ENCODE assay signal across 15 cellular contexts in the genomic region with DNA sequence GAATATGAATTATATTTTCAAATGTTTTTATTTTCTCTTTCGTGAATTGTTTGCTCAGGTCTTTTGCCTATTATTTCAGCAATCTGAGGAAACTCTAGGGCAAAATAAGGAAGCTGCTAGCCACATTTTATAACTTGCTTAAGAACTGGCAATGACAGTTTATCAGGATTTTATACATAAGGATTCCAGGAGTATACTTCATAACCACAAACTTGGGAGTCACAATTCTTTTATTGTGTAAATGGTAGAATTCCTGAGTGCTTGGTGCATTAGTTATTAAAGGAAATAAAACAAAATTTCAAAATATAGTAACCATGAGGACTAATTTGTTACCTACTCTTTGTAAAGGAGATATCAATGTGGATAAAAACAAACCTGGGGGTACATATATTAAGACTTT. TPM values are rescaled to one million over a fixed set of nuclear protein-coding genes. Genes with fewer than 3 reads are reported as not detected.
A peak's percentile ranks its signal among the peaks of the same experiment; 100 is the strongest.
DNase-seq lines count a peak whose midpoint lies in the region; ATAC-seq and TF ChIP-seq lines count a peak whose summit lies in the region.
"Had no signal": no experiment of that assay in that cellular context is flagged by ENCODE, and none has a peak within 500 bp of the region (broad histone marks: within the 10 kb centered on the region; RNA-seq: fewer than 3 reads in every experiment).

No MANE protein-coding gene starts in this region.

- no peak for TF ChIP-seq CTCF in AG09309 (IDR thresholded peaks at IDR 0.05; ENCODE audit: control insufficient read depth, insufficient read depth, low read depth, low read length, missing control alignments)
- no peak for TF ChIP-seq CTCF in brain microvascular endothelial cell (IDR thresholded peaks at IDR 0.05; ENCODE audit: low read depth, low read length, missing control alignments)
- TF ChIP-seq CTCF in omental fat pad (IDR thresholded peaks at IDR 0.05) = no peak
- no peak for TF ChIP-seq CTCF in transverse colon (IDR thresholded peaks at IDR 0.05)

- intact Hi-C loops in transverse colon (cut with DNase I; ENCODE audit: low total_unique reads) (no loop called here), Right ventricle myocardium superior (cut with DNase I) (no loop called here)

- H3K27me3 ChIP-seq in brain microvascular endothelial cell (replicated peaks) (no peaks in the 10 kb centered on the region), transverse colon (no peaks in the 10 kb centered on the region)
- H3K27me3 ChIP-seq: upper lobe of right lung had no signal

- in situ Hi-C loops in brain microvascular endothelial cell (cut with HindIII; ENCODE audit: low pct_ligation_motif_present, low sequenced_read_pairs) = no loop called here
- in situ Hi-C loops in transverse colon (cut with MboI; ENCODE audit: low pct_ligation_motif_present in 1 of 4, low pct_unique_long_range_greater_than_20kb in 1 of 4, low sequenced_read_pairs in 3 of 4) = no loop called here

- peak overlapping the region; percentile 76 for H3K27ac ChIP-seq in brain microvascular endothelial cell
- H3K27ac ChIP-seq in transverse colon = no peak overlapping the region
- H3K27ac ChIP-seq: upper lobe of right lung had no signal

- H3K9me3 ChIP-seq in transverse colon = no peaks in the 10 kb centered on the region
- H3K9me3 ChIP-seq: upper lobe of right lung had no signal

- WGBS in transverse colon (ENCODE audit: low coverage in 1 of 2), 2 donors = 81 to 100% methylated on average over 1 of the region's 1 CpG

- H3K4me3 ChIP-seq in AG09309 (ENCODE audit: control insufficient read depth, low read depth, low read length) (no peak overlapping the region), brain microvascular endothelial cell (ENCODE audit: low read depth, low read length) (no peak overlapping the region), transverse colon (no peak overlapping the region)
- H3K4me3 ChIP-seq: upper lobe of right lung had no signal

- no peaks in the 10 kb centered on the region for H3K36me3 ChIP-seq in brain microvascular endothelial cell (replicated peaks)
- H3K36me3 ChIP-seq in transverse colon = no peaks in the 10 kb centered on the region
- H3K36me3 ChIP-seq: upper lobe of right lung had no signal

- DNase-seq in AG09309 (ENCODE audit: low read depth) (peak; percentile 79), LHCN-M2 (ENCODE audit: low read depth) (peak; percentile 90), brain microvascular endothelial cell (no peak), iris pigment epithelial cell (ENCODE audit: low read depth) (peak; percentile 86), NAMALWA (ENCODE audit: low spot score) (no peak), omental fat pad (ENCODE audit: low spot score) (no peak), transverse colon (no peak), Right ventricle myocardium superior (no peak)
- DNase-seq: activated gamma-delta T cell, glutamatergic neuron, NCI-H1105, NCI-H345, nucleus accumbens, SW 1271, upper lobe of right lung had no signal

- no peak for TF ChIP-seq POLR2A in transverse colon (IDR thresholded peaks at IDR 0.05)

- no peak for TF ChIP-seq EP300 in transverse colon (IDR thresholded peaks at IDR 0.05; ENCODE audit: low read depth)

- H3K4me1 ChIP-seq in transverse colon = no peaks in the 10 kb centered on the region
- H3K4me1 ChIP-seq: upper lobe of right lung had no signal

- ATAC-seq in omental fat pad (ENCODE audit: low FRiP score) (no peak), Right ventricle myocardium superior (ENCODE audit: poor library complexity) (no peak)

RNA-seq across cellular contexts. Expression of gene PALLD, which starts 54.4 kb away (rescaled TPM):
- 143 and 176 TPM in 2 replicates for total RNA-seq in LHCN-M2 (2014; rRNA removed)
- 406 TPM for polyA plus RNA-seq in LHCN-M2 (2012)
- total RNA-seq in omental fat pad = 100 to 1,000 TPM in 1 of 4 donors, 10 to 100 TPM in 3; 58.5 to 164 (median 84.2) TPM
- 100 to 1,000 TPM; 230 to 309 (median 278) TPM for total RNA-seq in transverse colon
- 979 TPM for total RNA-seq in Right ventricle myocardium superior

Comparison
In these comparisons a context has a peak if more than half of its experiments do, and no peak if none do; other contexts are left out.
1. DNase-seq: peak in AG09309 (single experiment), LHCN-M2 (single experiment) and iris pigment epithelial cell (single experiment); none in brain microvascular endothelial cell (single experiment), NAMALWA (single experiment), omental fat pad (single experiment), transverse colon (single experiment) and Right ventricle myocardium superior (single experiment).